In genomic region chr15:78299302-78300102, GRCh38 we compare ENCODE assay signal across 8 cellular contexts. TPM values are rescaled to one million over a fixed set of nuclear protein-coding genes. Genes with fewer than 3 reads are reported as not detected.
DNase-seq lines count a peak whose midpoint lies in the region; ATAC-seq, FAIRE-seq and TF ChIP-seq lines count a peak whose summit lies in the region.

SKIC8 (minus strand) TSS chr15:78299609; CDS start chr15:78295686, 3,923 bp downstream.

- H4K20me1 ChIP-seq in SU-DHL-6 (ENCODE audit: low read depth, low read length), result no peaks in the 10 kb centered on the region

- H3K4me1 ChIP-seq in pancreas, result peaks cover 0 to 7% (median 0%) of the 10 kb centered on the region in 3 donors
- H3K4me1 ChIP-seq in thyroid gland, result peaks cover 7 to 12% of the 10 kb centered on the region in 2 donors

- H3K9me3 ChIP-seq in SU-DHL-6 (ENCODE audit: insufficient read depth, low read length) (no peaks in the 10 kb centered on the region), pancreas (no peaks in the 10 kb centered on the region), thyroid gland (no peaks in the 10 kb centered on the region)

- peak in 1 of 2 donors; percentile 82 for TF ChIP-seq POLR2A in thyroid gland (IDR thresholded peaks at IDR 0.05)

- H3K27me3 Mint-ChIP-seq in activated naive CD8-positive, alpha-beta T cell treated with anti-CD3 and anti-CD28 coated beads for 36 hours, result no peaks in the 10 kb centered on the region

- DNase-seq in GM12865 (ENCODE audit: low read depth), result peak; percentile 94
- DNase-seq in NCI-H1105 treated with DMSO at 0.1 percent for 48 hours (lab: John Stamatoyannopoulos, UW), result peak; percentile 80
- DNase-seq in activated naive CD8-positive, alpha-beta T cell treated with anti-CD3 and anti-CD28 coated beads for 36 hours, result peak; percentile 95
- DNase-seq in Right ventricle myocardium inferior (ENCODE audit: missing footprints), result peak; percentile 97
- peak; percentile 90 to 97 (median 95) for DNase-seq in pancreas
- peak; percentile 94 to 95 for DNase-seq in thyroid gland

- no peaks in the 10 kb centered on the region for H3F3A ChIP-seq in SU-DHL-6 (ENCODE audit: insufficient read depth)

- peaks cover 11% of the 10 kb centered on the region for H3K36me3 Mint-ChIP-seq in activated naive CD8-positive, alpha-beta T cell treated with anti-CD3 and anti-CD28 coated beads for 36 hours

- no peaks in the 10 kb centered on the region for H3K36me3 ChIP-seq in SU-DHL-6 (ENCODE audit: low read length)
- no peaks in the 10 kb centered on the region for H3K36me3 ChIP-seq in pancreas
- no peaks in the 10 kb centered on the region for H3K36me3 ChIP-seq in thyroid gland

- H3K9me3 Mint-ChIP-seq in activated naive CD8-positive, alpha-beta T cell treated with anti-CD3 and anti-CD28 coated beads for 36 hours, result no peaks in the 10 kb centered on the region

- peak within 1 kb of the TSS; percentile 93 for H3K4me3 Mint-ChIP-seq in activated naive CD8-positive, alpha-beta T cell treated with anti-CD3 and anti-CD28 coated beads for 36 hours

- peak within 1 kb of the TSS; percentile 78 for H3K9ac ChIP-seq in SU-DHL-6 (ENCODE audit: low read length)

- 0% methylated on average over 49 of the region's 49 CpGs for WGBS in pancreas, 2 donors
- 1 to 2% methylated on average over 10 to 35 of the region's 49 CpGs for WGBS in thyroid gland, 2 donors

- intact Hi-C loops in Right ventricle myocardium inferior (cut with DNase I) (no loop called here), pancreas (cut with DNase I) (loop anchor here (10.0 kb wide), 2 partner anchors 125 to 175 kb away; no protein-coding TSS in a partner anchor), thyroid gland (cut with DNase I) (no loop called here)

- peak; percentile 56 for FAIRE-seq in pancreas (lab: Jason Lieb, UNC)

- H3K4me3 ChIP-seq in GM12865 (ENCODE audit: low read depth, low read length) (peak within 1 kb of the TSS; percentile 89), SU-DHL-6 (ENCODE audit: insufficient read depth, low read length, poor library complexity, severe bottlenecking) (peak within 1 kb of the TSS; percentile 68), pancreas (peak within 1 kb of the TSS; percentile 81 to 93 (median 84)), thyroid gland (replicated peaks in 1 of 3) (peak within 1 kb of the TSS; percentile 26 to 89 (median 59))

- H3K27ac ChIP-seq in SU-DHL-6 (ENCODE audit: low read depth, low read length) (no peak within 1 kb of the TSS), pancreas (peak within 1 kb of the TSS; percentile 50 to 70 (median 56)), thyroid gland (peak within 1 kb of the TSS; percentile 55 to 90 (median 57))

- H3K79me2 ChIP-seq in SU-DHL-6 (ENCODE audit: insufficient read depth, low read length), result peaks cover 26% of the 10 kb centered on the region

- H3K27ac Mint-ChIP-seq in activated naive CD8-positive, alpha-beta T cell treated with anti-CD3 and anti-CD28 coated beads for 36 hours, result peak within 1 kb of the TSS; percentile 87

- peak; percentile 91 for ATAC-seq in HG02678 (IDR thresholded peaks at IDR 0.05; ENCODE audit: unreplicated experiment)
- ATAC-seq in Right ventricle myocardium inferior, result peak; percentile 100
- ATAC-seq in pancreas, result peak; percentile 99 to 100 (median 100)

- peaks cover 28% of the 10 kb centered on the region for H3K4me1 Mint-ChIP-seq in activated naive CD8-positive, alpha-beta T cell treated with anti-CD3 and anti-CD28 coated beads for 36 hours

- H2AFZ ChIP-seq in SU-DHL-6 (ENCODE audit: low read depth, low read length, severe bottlenecking), result peak within 1 kb of the TSS; percentile 68

- no peak for TF ChIP-seq CTCF in GM12865 (IDR thresholded peaks at IDR 0.05; ENCODE audit: insufficient read depth, low read depth, low read length, missing control alignments)
- no peak for TF ChIP-seq CTCF in SU-DHL-6 (IDR thresholded peaks at IDR 0.05; ENCODE audit: insufficient read depth, low read length, poor library complexity, severe bottlenecking)
- TF ChIP-seq CTCF in pancreas (IDR thresholded peaks at IDR 0.05), result no peak
- TF ChIP-seq CTCF in thyroid gland (IDR thresholded peaks at IDR 0.05), result no peak

- H3K4me2 ChIP-seq in SU-DHL-6 (ENCODE audit: low read depth, low read length, poor library complexity, severe bottlenecking), result peak within 1 kb of the TSS; percentile 76

- H3K9me2 ChIP-seq in SU-DHL-6 (replicated peaks; ENCODE audit: insufficient read depth, low read length), result no peaks in the 10 kb centered on the region

- H3K27me3 ChIP-seq in SU-DHL-6 (ENCODE audit: low read length) (no peaks in the 10 kb centered on the region), pancreas (peaks cover 0 to 6% (median 0%) of the 10 kb centered on the region in 4 donors), thyroid gland (no peaks in the 10 kb centered on the region)

RNA-seq across cellular contexts. Expression of gene SKIC8, which starts in this region (rescaled TPM):
- 10 to 100 TPM; 71.9 to 73.8 TPM for total RNA-seq in activated naive CD8-positive, alpha-beta T cell treated with anti-CD3 and anti-CD28 coated beads for 36 hours
- 30.0 TPM for total RNA-seq in Right ventricle myocardium inferior
- 10 to 100 TPM; 17.2 to 25.4 (median 19.4) TPM for total RNA-seq in pancreas
- 10 to 100 TPM; 27.2 to 44.6 TPM for polyA plus RNA-seq in pancreas
- total RNA-seq in thyroid gland, result 100 to 1,000 TPM in 2 of 4 donors, 10 to 100 TPM in 2; 87.0 to 113 (median 101) TPM

Comparison
In these comparisons a context has a peak if more than half of its experiments do, and no peak if none do; other contexts are left out.
1. intact Hi-C loops: an anchor here in pancreas (10.0 kb wide); none called in Right ventricle myocardium inferior and thyroid gland.